In the genomic region with DNA sequence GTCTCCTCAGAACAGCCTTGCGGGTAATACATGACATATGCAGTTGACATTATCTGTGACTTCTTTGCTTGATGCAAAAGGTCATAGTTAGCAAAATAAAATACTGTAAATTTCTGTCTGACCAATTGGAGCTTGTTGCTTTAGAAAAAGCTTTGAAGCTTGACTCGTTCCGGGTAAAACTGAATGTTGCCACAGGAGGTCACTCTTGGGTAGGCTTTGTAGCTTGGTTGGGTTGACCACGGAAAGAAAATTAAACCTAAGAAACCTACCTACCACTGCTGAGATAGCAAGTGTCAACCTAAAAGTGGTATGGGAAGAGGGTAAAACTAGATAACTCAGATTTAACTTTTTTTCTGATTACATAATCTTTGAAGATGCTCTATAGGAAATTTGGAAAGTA, we compare ENCODE assay signal across 8 cellular contexts. TPM values are rescaled to one million over a fixed set of nuclear protein-coding genes. Genes with fewer than 3 reads are reported as not detected.
DNase-seq lines count a peak whose midpoint lies in the region; ATAC-seq lines count a peak whose summit lies in the region.

No MANE protein-coding gene starts in this region.

- peak; percentile 60 for DNase-seq in AG08395 (ENCODE audit: low spot score)
- DNase-seq in GM03348 (ENCODE audit: low spot score) = peak; percentile 55
- peak; percentile 5 for DNase-seq in SKM-1 (lab: John Stamatoyannopoulos, UW; ENCODE audit: unreplicated experiment)
- peak; percentile 74 for DNase-seq in dermis blood vessel endothelial cell
- DNase-seq in mucosa of gallbladder (ENCODE audit: low spot score) = peak; percentile 42
- DNase-seq in T1000 (lab: John Stamatoyannopoulos, UW) = no peak
- DNase-seq in kidney glomerular epithelial cell (lab: John Stamatoyannopoulos, UW) = no peak

- peak; percentile 76 for ATAC-seq in HG03342 (IDR thresholded peaks at IDR 0.05; ENCODE audit: unreplicated experiment)

RNA-seq across cellular contexts. Expression of a gene that starts 23.2 kb away (rescaled TPM):
- total RNA-seq in dermis blood vessel endothelial cell = 21.3 and 27.7 TPM in 2 replicates
- 53.3 TPM for total RNA-seq in mucosa of gallbladder

RNA-seq across cellular contexts. Expression of a gene that starts 52.4 kb away (rescaled TPM):
- not detected in 2 replicates for total RNA-seq in dermis blood vessel endothelial cell
- 4.3 TPM for total RNA-seq in mucosa of gallbladder

Comparison
In these comparisons a context has a peak if more than half of its experiments do, and no peak if none do; other contexts are left out.
1. DNase-seq: peak in AG08395 (single experiment), GM03348 (single experiment), SKM-1 (single experiment), dermis blood vessel endothelial cell (single experiment) and mucosa of gallbladder (single experiment); none in T1000 (single experiment) and kidney glomerular epithelial cell (single experiment).